ENCODE assay signal across 9 cellular contexts in genomic region chr1:3772715-3773571, GRCh38. TPM values are rescaled to one million over a fixed set of nuclear protein-coding genes. Genes with fewer than 3 reads are reported as not detected.
DNase-seq lines count a peak whose midpoint lies in the region; ATAC-seq and TF ChIP-seq lines count a peak whose summit lies in the region.
"Had no signal": no experiment of that assay in that cellular context is flagged by ENCODE, and none has a peak within 500 bp of the region (broad histone marks: within the 10 kb centered on the region; RNA-seq: fewer than 3 reads in every experiment).

SMIM1 (plus strand) TSS chr1:3772749; CDS start chr1:3775374, 2,625 bp downstream.

- no peaks in the 10 kb centered on the region for H3K9me3 Mint-ChIP-seq in T-helper 1 cell treated with Interleukin-12 subunit alpha and Interleukin-12 subunit beta and Interleukin-4 antibody, amounts not matched to agents 30 μg/mL and 1 μg/mL, for 36 hours
- no peaks in the 10 kb centered on the region for H3K9me3 Mint-ChIP-seq in memory B cell

- H3K4me2 ChIP-seq in IMR-90 (ENCODE audit: low read depth, low read length): peak within 1 kb of the TSS; percentile 91

- H3K4me3 ChIP-seq in IMR-90 (ENCODE audit: insufficient read depth, low read depth, low read length) (peak within 1 kb of the TSS; percentile 82), cardiac fibroblast (replicated peaks in 1 of 2; ENCODE audit: low read depth in 2 of 2, low read length in 2 of 2) (peak within 1 kb of the TSS; percentile 51 to 52), uterus (peak within 1 kb of the TSS; percentile 48 to 55)

- no peak within 1 kb of the TSS for H2BK20ac ChIP-seq in IMR-90 (ENCODE audit: low read depth, low read length)

- H2AK5ac ChIP-seq in IMR-90 (ENCODE audit: low read depth, low read length): no peak within 1 kb of the TSS

- dilution Hi-C loops in IMR-90 (cut with HindIII; ENCODE audit: low sequenced_read_pairs, unreplicated experiment): no loop called here

- intact Hi-C loops in IMR-90 (cut with micrococcal nuclease): loop anchor here (2.0 kb wide), 1 partner anchor 26 kb away; no protein-coding TSS in a partner anchor
- intact Hi-C loops in uterus (cut with DNase I; ENCODE audit: low total_unique reads): no loop called here

- peak within 1 kb of the TSS; percentile 72 for H2AK9ac ChIP-seq in IMR-90 (replicated peaks; ENCODE audit: low read depth, low read length, poor library complexity)

- no peak within 1 kb of the TSS for H3K56ac ChIP-seq in IMR-90 (ENCODE audit: extremely low read depth, insufficient read depth, low read length)

- H3K4me1 Mint-ChIP-seq in T-helper 1 cell treated with Interleukin-12 subunit alpha and Interleukin-12 subunit beta and Interleukin-4 antibody, amounts not matched to agents 30 μg/mL and 1 μg/mL, for 36 hours (ENCODE audit: low read depth): peaks cover 2% of the 10 kb centered on the region
- H3K4me1 Mint-ChIP-seq in memory B cell: peaks cover 15% of the 10 kb centered on the region

- H3K27ac Mint-ChIP-seq in T-helper 1 cell treated with Interleukin-12 subunit alpha and Interleukin-12 subunit beta and Interleukin-4 antibody, amounts not matched to agents 30 μg/mL and 1 μg/mL, for 36 hours: no peak within 1 kb of the TSS
- no peak within 1 kb of the TSS for H3K27ac Mint-ChIP-seq in memory B cell

- peak within 1 kb of the TSS; percentile 50 for H3K4me3 Mint-ChIP-seq in T-helper 1 cell treated with Interleukin-12 subunit alpha and Interleukin-12 subunit beta and Interleukin-4 antibody, amounts not matched to agents 30 μg/mL and 1 μg/mL, for 36 hours
- peak within 1 kb of the TSS; percentile 83 for H3K4me3 Mint-ChIP-seq in memory B cell

- H2AFZ ChIP-seq in IMR-90 (replicated peaks; ENCODE audit: low read length, poor library complexity): peak within 1 kb of the TSS; percentile 97

- DNase-seq in T-helper 1 cell (no peak), IMR-90 (no peak), cardiac fibroblast (ENCODE audit: low read depth in 2 of 2) (no peak), memory B cell (ENCODE audit: low spot score in 2 of 2) (peak in 1 of 2 donors; percentile 41), uterus (no peak), ACHN (no peak)
- DNase-seq in activated CD4-positive, alpha-beta T cell treated with anti-CD3 and anti-CD28 coated beads, Interleukin-2, amount 50 U/mL, for 4 hours: no peak
- DNase-seq: DND-41 had no signal

- no peak within 1 kb of the TSS for H2BK15ac ChIP-seq in IMR-90 (ENCODE audit: low read depth, low read length)

- CTCF ChIA-PET in IMR-90 (lab: Yijun Ruan, JAX): no interaction called here

- H4K8ac ChIP-seq in IMR-90 (ENCODE audit: low read depth in 2 of 2, low read length in 2 of 2): peak within 1 kb of the TSS; percentile 23 to 74; a peak in 3 of 4 replicates

- H3K27me3 ChIP-seq in IMR-90 (ENCODE audit: control insufficient read depth, insufficient read depth, low read length): no peaks in the 10 kb centered on the region
- H3K27me3 ChIP-seq in uterus: no peaks in the 10 kb centered on the region

- POLR2A ChIA-PET in IMR-90 (lab: Charles Lee; ENCODE audit: unreplicated experiment): no interaction called here

- in situ Hi-C loops in IMR-90 (cut with MboI; ENCODE audit: low sequenced_read_pairs) (no loop called here), ACHN (cut with HindIII; ENCODE audit: low pct_ligation_motif_present, low pct_unique_long_range_greater_than_20kb, low sequenced_read_pairs) (no loop called here)

- ATAC-seq in IMR-90 (ENCODE audit: low read depth) (peak; percentile 2), memory B cell (ENCODE audit: low read depth) (no peak)

- peak within 1 kb of the TSS; percentile 59; the same call in 1 of the 2 replicates for H3K23ac ChIP-seq in IMR-90 (ENCODE audit: low read depth, low read length)

- H4K5ac ChIP-seq in IMR-90 (ENCODE audit: low read depth, low read length): peak within 1 kb of the TSS; percentile 51; the same call in 1 of the 2 replicates

- TF ChIP-seq CTCF in IMR-90 (conservative IDR thresholded peaks at IDR 0.05; ENCODE audit: low read depth, low read length): no peak
- no peak for TF ChIP-seq CTCF in cardiac fibroblast (IDR thresholded peaks at IDR 0.05; ENCODE audit: low read depth, low read length)
- TF ChIP-seq CTCF in uterus (IDR thresholded peaks at IDR 0.05): no peak

- no peak within 1 kb of the TSS; the same call in none of the 2 replicates for H4K91ac ChIP-seq in IMR-90 (ENCODE audit: insufficient read depth, low read depth, low read length)

- 0 out of 2 replicates have a peak within 1 kb of the TSS, but pooled peaks have one; percentile 8 for H2BK120ac ChIP-seq in IMR-90 (ENCODE audit: low read depth, low read length)

- H2BK5ac ChIP-seq in IMR-90 (ENCODE audit: low read depth, low read length, poor library complexity, severe bottlenecking): no peak within 1 kb of the TSS

- peak within 1 kb of the TSS; percentile 59; the same call in 1 of the 2 replicates for H3K18ac ChIP-seq in IMR-90 (ENCODE audit: low read depth, low read length)

- H4K20me1 ChIP-seq in IMR-90 (ENCODE audit: insufficient read depth, low read length): no peaks in the 10 kb centered on the region

- H3K9me1 ChIP-seq in IMR-90 (ENCODE audit: insufficient read depth, low read length): peaks cover 4% of the 10 kb centered on the region; the same call in 1 of the 2 replicates

- 27% methylated on average over 10 of the region's 55 CpGs; no CpG with 5 or more reads in 1 of the 2 experiments for WGBS in IMR-90 (ENCODE audit: extremely low coverage in 2 of 2, insufficient read length in 1 of 2), 2 experiments

- no peaks in the 10 kb centered on the region for H3K36me3 Mint-ChIP-seq in T-helper 1 cell treated with Interleukin-12 subunit alpha and Interleukin-12 subunit beta and Interleukin-4 antibody, amounts not matched to agents 30 μg/mL and 1 μg/mL, for 36 hours (ENCODE audit: low read depth)
- no peaks in the 10 kb centered on the region for H3K36me3 Mint-ChIP-seq in memory B cell

- H3K14ac ChIP-seq in IMR-90 (replicated peaks; ENCODE audit: low read depth, low read length): no peak within 1 kb of the TSS

- peaks cover 18% of the 10 kb centered on the region for H3K4me1 ChIP-seq in IMR-90 (ENCODE audit: control insufficient read depth, insufficient read depth, low read length)
- peaks cover 0 to 10% of the 10 kb centered on the region in 2 donors for H3K4me1 ChIP-seq in uterus

- no peak for TF ChIP-seq POLR2A in IMR-90 (IDR thresholded peaks at IDR 0.05; ENCODE audit: low read depth, low read length)
- no peak for TF ChIP-seq POLR2A in uterus (IDR thresholded peaks at IDR 0.05)

- no peaks in the 10 kb centered on the region for H3K36me3 ChIP-seq in IMR-90 (ENCODE audit: control insufficient read depth, insufficient read depth, low read length)
- no peaks in the 10 kb centered on the region for H3K36me3 ChIP-seq in uterus

- H3K27me3 Mint-ChIP-seq in T-helper 1 cell treated with Interleukin-12 subunit alpha and Interleukin-12 subunit beta and Interleukin-4 antibody, amounts not matched to agents 30 μg/mL and 1 μg/mL, for 36 hours (ENCODE audit: low read depth): no peaks in the 10 kb centered on the region
- H3K27me3 Mint-ChIP-seq in memory B cell: no peaks in the 10 kb centered on the region

- no TSS peak for BruUV-seq in IMR-90 (replicated peaks; lab: Mats Ljungman, UMichigan)

- peak within 1 kb of the TSS; percentile 73 for H3K9ac ChIP-seq in IMR-90 (ENCODE audit: low read depth, low read length)

- no peaks in the 10 kb centered on the region for H3K79me1 ChIP-seq in IMR-90 (ENCODE audit: low read depth in 1 of 2, low read length in 2 of 2)

- no peak within 1 kb of the TSS; the same call in 1 of the 2 replicates for H3K27ac ChIP-seq in IMR-90 (ENCODE audit: insufficient read depth, low read length)
- peak within 1 kb of the TSS; percentile 70 to 94 for H3K27ac ChIP-seq in uterus

- no peak for TF ChIP-seq RAD21 in IMR-90 (IDR thresholded peaks at IDR 0.05; ENCODE audit: low read length)

- peak within 1 kb of the TSS; percentile 35 for H3K4ac ChIP-seq in IMR-90 (ENCODE audit: low read depth, low read length)

- no peaks in the 10 kb centered on the region for H3K9me3 ChIP-seq in IMR-90 (ENCODE audit: control insufficient read depth, insufficient read depth, low read length)
- H3K9me3 ChIP-seq in uterus: no peaks in the 10 kb centered on the region

TF ChIP-seq in IMR-90, 13 proteins besides CTCF, POLR2A, EP300 and RAD21:
- TF ChIP-seq MAZ (IDR thresholded peaks at IDR 0.05; ENCODE audit: borderline replicate concordance, low read depth, low read length) (peak; percentile 39; the same call in 1 of the 2 replicates), MAFK (IDR thresholded peaks at IDR 0.05; ENCODE audit: low read depth, low read length) (no peak)
TF ChIP-seq in IMR-90: peak in this region for 1.

RNA-seq across cellular contexts. Expression of gene SMIM1, which starts in this region (rescaled TPM):
- 0.90 and 1.9 TPM in 2 replicates for total RNA-seq in IMR-90 (2012; rRNA removed)
- 3.4 and 7.6 TPM in 2 replicates for polyA plus RNA-seq in IMR-90 (2012; rRNA removed)
- polyA plus RNA-seq in IMR-90 (2012; cell fraction: cytosol; rRNA removed): 2.4 and 11.2 TPM in 2 replicates
- polyA plus RNA-seq in IMR-90 (2012; cell fraction: nucleus; rRNA removed; ENCODE audit: low replicate concordance): 1.2 and 5.9 TPM in 2 replicates
- 10 to 100 TPM in 1 of 4 donors, 1 to 10 TPM in 1, not detected in 2; 4.4 to 15.4 TPM for total RNA-seq in uterus
